ENCODE assay signal across 10 cellular contexts in the genomic region with DNA sequence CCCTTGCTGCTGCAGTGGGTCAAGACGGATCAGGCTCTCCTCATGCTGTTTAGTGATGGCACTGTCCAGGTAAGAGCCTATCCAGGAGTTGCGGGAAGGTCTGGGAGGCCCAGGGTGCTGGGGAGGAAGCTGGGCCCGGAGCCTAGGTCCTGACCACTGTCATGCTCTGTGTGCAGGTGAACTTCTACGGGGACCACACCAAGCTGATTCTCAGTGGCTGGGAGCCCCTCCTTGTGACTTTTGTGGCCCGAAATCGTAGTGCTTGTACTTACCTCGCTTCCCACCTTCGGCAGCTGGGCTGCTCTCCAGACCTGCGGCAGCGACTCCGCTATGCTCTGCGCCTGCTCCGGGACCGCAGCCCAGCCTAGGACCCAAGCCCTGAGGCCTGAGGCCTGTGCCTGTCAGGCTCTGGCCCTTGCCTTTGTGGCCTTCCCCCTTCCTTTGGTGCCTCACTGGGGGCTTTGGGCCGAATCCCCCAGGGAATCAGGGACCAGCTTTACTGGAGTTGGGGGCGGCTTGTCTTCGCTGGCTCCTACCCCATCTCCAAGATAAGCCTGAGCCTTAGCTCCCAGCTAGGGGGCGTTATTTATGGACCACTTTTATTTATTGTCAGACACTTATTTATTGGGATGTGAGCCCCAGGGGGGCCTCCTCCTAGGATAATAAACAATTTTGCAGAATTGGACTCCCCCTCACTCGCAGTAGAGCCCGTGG. TPM values are rescaled to one million over a fixed set of nuclear protein-coding genes. Genes with fewer than 3 reads are reported as not detected.
DNase-seq lines count a peak whose midpoint lies in the region; ATAC-seq, FAIRE-seq and TF ChIP-seq lines count a peak whose summit lies in the region.
"Had no signal": no experiment of that assay in that cellular context is flagged by ENCODE, and none has a peak within 500 bp of the region (broad histone marks: within the 10 kb centered on the region; RNA-seq: fewer than 3 reads in every experiment).

No MANE protein-coding gene starts in this region.

- H3K9me3 ChIP-seq in mammary epithelial cell (replicated peaks; ENCODE audit: insufficient read depth, low read length) (no peaks in the 10 kb centered on the region), pancreas (no peaks in the 10 kb centered on the region)

- intact Hi-C loops in mammary epithelial cell (cut with micrococcal nuclease), result loop anchor here (2.0 kb wide), 1 partner anchor 67 kb away; the partner anchor contains the start of gene KIF2C
- intact Hi-C loops in pancreas (cut with DNase I), result no loop called here

- no peak overlapping the region for H3K9ac ChIP-seq in mammary epithelial cell (ENCODE audit: insufficient read depth, low read length)

- no peak for FAIRE-seq in pancreas (lab: Jason Lieb, UNC)
- FAIRE-seq: small intestine had no signal

- ATAC-seq in pancreas, result no peak

- H3K36me3 ChIP-seq in mammary epithelial cell (ENCODE audit: insufficient read depth, low read length), result peaks cover 32% of the 10 kb centered on the region
- peaks cover 0 to 32% (median 10%) of the 10 kb centered on the region in 3 donors for H3K36me3 ChIP-seq in pancreas

- no peaks in the 10 kb centered on the region for H3K27me3 ChIP-seq in mammary epithelial cell (ENCODE audit: insufficient read depth, low read length)
- no peaks in the 10 kb centered on the region for H3K27me3 ChIP-seq in pancreas

- in situ Hi-C loops in mammary epithelial cell (cut with MboI; ENCODE audit: low sequenced_read_pairs in 2 of 2), result no loop called here

- CTCF ChIA-PET in mammary epithelial cell (lab: Charles Lee; ENCODE audit: low non-redundant PET), result no interaction called here

- H3K4me3 ChIP-seq in mammary epithelial cell (replicated peaks in 1 of 3; ENCODE audit: insufficient read depth in 1 of 3, low read depth in 2 of 3, low read length in 3 of 3) (no peak overlapping the region), pancreas (no peak overlapping the region)

- BruUV-seq in mammary epithelial cell (replicated peaks; lab: Mats Ljungman, UMichigan), result no TSS peak

- H3K27ac ChIP-seq in mammary epithelial cell (ENCODE audit: insufficient read depth, low read depth, low read length) (peak overlapping the region; percentile 11), pancreas (peak overlapping the region; percentile 5 to 98 (median 96))

- 84% methylated on average over 11 of the region's 20 CpGs for WGBS in mammary epithelial cell (ENCODE audit: low coverage, missing lambda C conversion rate)
- 92 to 93% methylated on average over 20 of the region's 20 CpGs for WGBS in pancreas, 2 donors

- H3K79me2 ChIP-seq in mammary epithelial cell (ENCODE audit: insufficient read depth, low read length), result peaks cover 58% of the 10 kb centered on the region

- peaks cover 81% of the 10 kb centered on the region for H3K4me1 ChIP-seq in mammary epithelial cell (ENCODE audit: insufficient read depth, low read length)
- peaks cover 40 to 56% (median 41%) of the 10 kb centered on the region in 3 donors for H3K4me1 ChIP-seq in pancreas

- H4K20me1 ChIP-seq in mammary epithelial cell (ENCODE audit: insufficient read depth, low read length), result no peaks in the 10 kb centered on the region

- no peak overlapping the region for H2AFZ ChIP-seq in mammary epithelial cell (ENCODE audit: low read depth, low read length)

- peak; percentile 29 for DNase-seq in HT-29 (ENCODE audit: low spot score)
- no peak for DNase-seq in mammary epithelial cell
- DNase-seq in pancreas, result peak in 2 of 6 donors; percentile 56 to 71
- DNase-seq in SHP77 treated with DMSO at 0.1 percent for 48 hours (lab: John Stamatoyannopoulos, UW), result no peak
- DNase-seq in cortex of kidney (lab: John Stamatoyannopoulos, UW), result no peak
- DNase-seq in SK-N-DZ (ENCODE audit: low spot score), result no peak
- DNase-seq: activated CD4-positive, CD25-positive, alpha-beta regulatory T cell treated with anti-CD3 and anti-CD28 coated beads, Interleukin-2, amount 50 U/mL, for 72 hours; NCI-H2081 treated with DMSO at 0.1 percent for 48 hours; small intestine had no signal

- TF ChIP-seq CTCF in mammary epithelial cell (conservative IDR thresholded peaks at IDR 0.05 in 1 of 2, IDR thresholded peaks at IDR 0.05 in 1 of 2; ENCODE audit: extremely low read depth in 1 of 2, insufficient read depth in 1 of 2, low read depth in 1 of 2, low read length in 2 of 2) (no peak), pancreas (IDR thresholded peaks at IDR 0.05) (no peak)

- H3K4me2 ChIP-seq in mammary epithelial cell (ENCODE audit: insufficient read depth, low read depth, low read length), result no peak overlapping the region

- dilution Hi-C loops in mammary epithelial cell (cut with HindIII; ENCODE audit: low sequenced_read_pairs), result no loop called here

RNA-seq across cellular contexts. Expression of gene DYNLT4, which starts 1.7 kb away (rescaled TPM):
- total RNA-seq in HT-29 (2014; rRNA removed; shearing (Covaris generic)), result 3.4 and 10.4 TPM in 2 replicates
- total RNA-seq in mammary epithelial cell (not detected), pancreas (1 to 10 TPM in 1 of 6 donors, under 1 TPM in 5; 0.28 to 1.8 (median 0.38) TPM)
- polyA plus RNA-seq in mammary epithelial cell (not detected), pancreas (1 to 10 TPM in 1 of 2 donors, under 1 TPM in 1; 0.33 to 1.8 TPM)
- not detected for polyA minus RNA-seq in mammary epithelial cell
- polyA plus RNA-seq in SK-N-DZ (2014; cell fraction: cytosol; rRNA removed), result not detected in 2 replicates
- polyA plus RNA-seq in SK-N-DZ (2014; cell fraction: nucleus; rRNA removed), result not detected in 2 replicates
- total RNA-seq: fibroblast of villous mesenchyme had no signal

RNA-seq across cellular contexts. Expression of gene BTBD19, which starts 2.9 kb away (rescaled TPM):
- total RNA-seq in HT-29 (2014; rRNA removed; shearing (Covaris generic)), result 16.4 and 18.0 TPM in 2 replicates
- total RNA-seq in mammary epithelial cell (10 to 100 TPM in 1 of 2 donors, 1 to 10 TPM in 1; 2.3 to 27.3 TPM), pancreas (1 to 10 TPM in 5 of 6 donors, under 1 TPM in 1; 0.91 to 4.3 (median 2.3) TPM)
- polyA plus RNA-seq in mammary epithelial cell (4.6 TPM), pancreas (1 to 10 TPM; 4.7 to 5.7 TPM)
- 22.7 TPM for polyA minus RNA-seq in mammary epithelial cell
- 0.53 and 0.97 TPM in 2 replicates for polyA plus RNA-seq in SK-N-DZ (2014; cell fraction: cytosol; rRNA removed)
- polyA plus RNA-seq in SK-N-DZ (2014; cell fraction: nucleus; rRNA removed), result 1.5 and 2.5 TPM in 2 replicates

RNA-seq across cellular contexts. Expression of gene PLK3, which starts 5.3 kb away (rescaled TPM):
- total RNA-seq in HT-29 (2014; rRNA removed; shearing (Covaris generic)), result 135 and 137 TPM in 2 replicates
- total RNA-seq in mammary epithelial cell (100 to 1,000 TPM in 1 of 2 donors, 10 to 100 TPM in 1; 53.5 to 101 TPM), pancreas (10 to 100 TPM in 3 of 6 donors, 1 to 10 TPM in 3; 6.1 to 15.9 (median 9.7) TPM)
- polyA plus RNA-seq in mammary epithelial cell (54.6 TPM), pancreas (10 to 100 TPM; 21.6 to 35.3 TPM)
- 73.4 TPM for polyA minus RNA-seq in mammary epithelial cell
- 2.8 and 5.9 TPM in 2 replicates for polyA plus RNA-seq in SK-N-DZ (2014; cell fraction: cytosol; rRNA removed)
- polyA plus RNA-seq in SK-N-DZ (2014; cell fraction: nucleus; rRNA removed), result 7.5 and 12.4 TPM in 2 replicates

RNA-seq across cellular contexts. Expression of gene BEST4, which starts 17.5 kb away (rescaled TPM):
- total RNA-seq in HT-29 (2014; rRNA removed; shearing (Covaris generic)), result 0.31 and 0.33 TPM in 2 replicates
- total RNA-seq in mammary epithelial cell, result under 1 TPM; 0.33 to 0.52 TPM
- polyA plus RNA-seq in mammary epithelial cell, result 0.39 TPM
- not detected for polyA minus RNA-seq in mammary epithelial cell
- total RNA-seq in pancreas, result under 1 TPM; 0.12 to 0.41 (median 0.32) TPM
- polyA plus RNA-seq in pancreas, result under 1 TPM; 0.56 to 0.68 TPM
- polyA plus RNA-seq in SK-N-DZ (2014; cell fraction: cytosol; rRNA removed), result not detected in 2 replicates
- polyA plus RNA-seq in SK-N-DZ (2014; cell fraction: nucleus; rRNA removed), result not detected in 2 replicates
- total RNA-seq: fibroblast of villous mesenchyme had no signal

RNA-seq across cellular contexts. Expression of gene RPS8, which starts 30.1 kb away (rescaled TPM):
- 1,326 and 1,606 TPM in 2 replicates for total RNA-seq in HT-29 (2014; rRNA removed; shearing (Covaris generic))
- total RNA-seq in mammary epithelial cell (1,000 to 10,000 TPM; 1,053 to 1,537 TPM), pancreas (1,000 to 10,000 TPM in 4 of 6 donors, 100 to 1,000 TPM in 2; 843 to 1,579 (median 1,280) TPM)
- polyA plus RNA-seq in mammary epithelial cell (2,133 TPM), pancreas (1,000 to 10,000 TPM; 1,365 to 1,938 TPM)
- polyA minus RNA-seq in mammary epithelial cell, result 614 TPM
- polyA plus RNA-seq in SK-N-DZ (2014; cell fraction: cytosol; rRNA removed), result 3,012 and 3,932 TPM in 2 replicates
- polyA plus RNA-seq in SK-N-DZ (2014; cell fraction: nucleus; rRNA removed), result 1,727 and 2,442 TPM in 2 replicates
